21 cellular contexts compared by ENCODE assay signal in genomic region chr18:78890388-78890787, GRCh38.
DNase-seq lines count a peak whose midpoint lies in the region; ATAC-seq and TF ChIP-seq lines count a peak whose summit lies in the region.
"Had no signal": no experiment of that assay in that cellular context is flagged by ENCODE, and none has a peak within 500 bp of the region (broad histone marks: within the 10 kb centered on the region; RNA-seq: fewer than 3 reads in every experiment).

No MANE protein-coding gene starts in this region.

- intact Hi-C loops in cardiac septum (cut with DNase I) = no loop called here
- intact Hi-C loops in esophagus muscularis mucosa (cut with DNase I) = no loop called here
- intact Hi-C loops in PC-9 (cut with micrococcal nuclease; ENCODE audit: unreplicated experiment) = no loop called here

- ATAC-seq in GM18520 (IDR thresholded peaks at IDR 0.05; ENCODE audit: unreplicated experiment) (no peak), HG03025 (IDR thresholded peaks at IDR 0.05; ENCODE audit: low FRiP score, unreplicated experiment) (no peak)
- ATAC-seq: GM12878 had no signal

- no peak overlapping the region for H2AFZ ChIP-seq in PC-9

- no peak overlapping the region for H3K4me3 ChIP-seq in right atrium auricular region
- H3K4me3 ChIP-seq in coronary artery = no peak overlapping the region
- no peak overlapping the region for H3K4me3 ChIP-seq in esophagus muscularis mucosa
- no peak overlapping the region for H3K4me3 ChIP-seq in PC-9
- H3K4me3 ChIP-seq: BLaER1, GM12878 had no signal

- H3K4me1 ChIP-seq in right atrium auricular region = no peaks in the 10 kb centered on the region
- no peaks in the 10 kb centered on the region for H3K4me1 ChIP-seq in esophagus muscularis mucosa
- no peaks in the 10 kb centered on the region for H3K4me1 ChIP-seq in PC-9 (replicated peaks; ENCODE audit: insufficient read depth)
- H3K4me1 ChIP-seq: BE2C, BLaER1 had no signal

- no peak overlapping the region for H3K27ac ChIP-seq in right atrium auricular region
- H3K27ac ChIP-seq in coronary artery = no peak overlapping the region
- H3K27ac ChIP-seq in esophagus muscularis mucosa (replicated peaks in 1 of 4) = no peak overlapping the region
- H3K27ac ChIP-seq in PC-9 = no peak overlapping the region
- H3K27ac ChIP-seq: BLaER1 had no signal

- no peak for TF ChIP-seq EP300 in esophagus muscularis mucosa (IDR thresholded peaks at IDR 0.05)

- 93% methylated on average over 3 of the region's 3 CpGs for WGBS in esophagus muscularis mucosa

- no peaks in the 10 kb centered on the region for H3K9me2 ChIP-seq in PC-9 (ENCODE audit: insufficient read depth)

- POLR2A ChIA-PET in PC-9 (lab: Charles Lee; ENCODE audit: unreplicated experiment) = no interaction called here

- no peak for TF ChIP-seq POLR2A in esophagus muscularis mucosa (IDR thresholded peaks at IDR 0.05; ENCODE audit: low read depth)

- no peaks in the 10 kb centered on the region for H3F3A ChIP-seq in PC-9 (ENCODE audit: insufficient read depth, low read depth)

- H3K27me3 ChIP-seq in right atrium auricular region (no peaks in the 10 kb centered on the region), esophagus muscularis mucosa (peaks cover 0 to 4% (median 0%) of the 10 kb centered on the region in 4 donors), PC-9 (ENCODE audit: insufficient read depth, low read depth) (peaks cover 43% of the 10 kb centered on the region)
- H3K27me3 ChIP-seq: BE2C, BLaER1 had no signal

- TF ChIP-seq CTCF in right atrium auricular region (IDR thresholded peaks at IDR 0.05) = no peak
- no peak for TF ChIP-seq CTCF in coronary artery (IDR thresholded peaks at IDR 0.05)
- TF ChIP-seq CTCF in esophagus muscularis mucosa (IDR thresholded peaks at IDR 0.05) = no peak
- no peak for TF ChIP-seq CTCF in PC-9 (conservative IDR thresholded peaks at IDR 0.05)

- CTCF ChIA-PET in PC-9 (lab: Charles Lee) = no interaction called here

- no peaks in the 10 kb centered on the region for H3K79me2 ChIP-seq in PC-9 (ENCODE audit: low read depth)

- BruUV-seq in PC-9 (replicated peaks; lab: Mats Ljungman, UMichigan) = no TSS peak

- H3K9me3 ChIP-seq in right atrium auricular region (peaks cover 6 to 37% of the 10 kb centered on the region in 2 donors), esophagus muscularis mucosa (peaks cover 0 to 48% (median 40%) of the 10 kb centered on the region in 4 donors), PC-9 (ENCODE audit: insufficient read depth, low read depth) (no peaks in the 10 kb centered on the region)
- H3K9me3 ChIP-seq: BE2C had no signal

- no peak overlapping the region for H3K4me2 ChIP-seq in PC-9
- H3K4me2 ChIP-seq: BLaER1 had no signal

- H4K20me1 ChIP-seq in PC-9 (ENCODE audit: insufficient read depth) = no peaks in the 10 kb centered on the region
- H4K20me1 ChIP-seq: BLaER1 had no signal

- H3K36me3 ChIP-seq in right atrium auricular region (no peaks in the 10 kb centered on the region), esophagus muscularis mucosa (no peaks in the 10 kb centered on the region), PC-9 (ENCODE audit: low read depth) (no peaks in the 10 kb centered on the region)
- H3K36me3 ChIP-seq: BE2C, BLaER1 had no signal

- DNase-seq in right atrium auricular region (ENCODE audit: low spot score) = peak; percentile 34
- no peak for DNase-seq in cardiac septum (ENCODE audit: low spot score)
- DNase-seq in coronary artery (ENCODE audit: low spot score) = peak; percentile 41
- DNase-seq in esophagus muscularis mucosa (ENCODE audit: extremely low spot score) = peak; percentile 53
- no peak for DNase-seq in PC-9
- DNase-seq: 8988T; ACHN; BE2C; C1 segment of cervical spinal cord; CD4-positive, alpha-beta memory T cell; CD4-positive, CD25-positive, alpha-beta regulatory T cell; CD8-positive, alpha-beta memory T cell; DMS 273 treated with DMSO at 0.1 percent for 48 hours; DMS79; DND-41; EL; GDM1 had no signal

Comparison
In these comparisons a context has a peak if more than half of its experiments do, and no peak if none do; other contexts are left out.
1. DNase-seq: peak in right atrium auricular region (single experiment), coronary artery (single experiment) and esophagus muscularis mucosa (single experiment); none in cardiac septum (single experiment) and PC-9 (0 of 2).